Comparison of ENCODE assay signal across 8 cellular contexts in the genomic region with DNA sequence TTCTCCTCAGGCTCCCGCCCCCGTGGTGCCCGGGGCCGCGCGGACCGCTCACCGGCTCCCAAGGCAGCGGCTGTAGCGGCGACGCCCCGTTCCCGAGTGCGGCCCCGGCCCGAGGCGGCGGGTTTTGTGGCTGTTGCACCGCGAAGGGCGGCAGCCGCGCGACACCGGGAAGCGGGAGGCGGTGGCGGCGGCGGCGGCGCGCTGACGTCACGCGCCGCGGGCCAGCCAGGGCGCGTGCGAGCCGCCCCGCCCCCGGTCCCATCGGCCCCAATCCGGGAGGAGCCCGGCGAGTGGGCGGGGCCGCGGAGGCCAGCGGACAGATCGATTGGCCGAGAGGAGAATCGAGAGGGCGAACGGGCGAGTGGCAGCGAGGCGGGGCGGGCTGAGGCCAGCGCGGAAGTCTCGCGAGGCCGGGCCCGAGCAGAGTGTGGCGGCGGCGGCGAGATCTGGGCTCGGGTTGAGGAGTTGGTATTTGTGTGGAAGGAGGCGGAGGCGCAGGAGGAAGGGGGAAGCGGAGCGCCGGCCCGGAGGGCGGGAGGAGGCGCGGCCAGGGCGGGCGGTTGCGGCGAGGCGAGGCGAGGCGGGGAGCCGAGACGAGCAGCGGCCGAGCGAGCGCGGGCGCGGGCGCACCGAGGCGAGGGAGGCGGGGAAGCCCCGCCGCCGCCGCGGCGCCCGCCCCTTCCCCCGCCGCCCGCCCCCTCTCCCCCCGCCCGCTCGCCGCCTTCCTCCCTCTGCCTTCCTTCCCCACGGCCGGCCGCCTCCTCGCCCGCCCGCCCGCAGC. TPM values are rescaled to one million over a fixed set of nuclear protein-coding genes. Genes with fewer than 3 reads are reported as not detected.
DNase-seq lines count a peak whose midpoint lies in the region; ATAC-seq lines count a peak whose summit lies in the region.

A gene (plus strand): TSS at position 726 of the 781 bp plus-strand sequence. CDS start 101 bp downstream, outside the sequence.

- CTCF ChIA-PET in activated CD8-positive, alpha-beta memory T cell treated with anti-CD3 and anti-CD28 coated beads for 36 hours (lab: Charles Lee): interaction anchor here (0.6 to 1.5 kb wide), 4 partner anchors 10 to 46 kb away, joined by 4 to 5 read pairs (median 4); no protein-coding TSS in a partner anchor

- no peaks in the 10 kb centered on the region for H3K9me3 Mint-ChIP-seq in memory B cell

- peaks cover 42% of the 10 kb centered on the region for H3K4me1 Mint-ChIP-seq in memory B cell

- H3K27me3 Mint-ChIP-seq in memory B cell: no peaks in the 10 kb centered on the region

- peak within 1 kb of the TSS; percentile 100 for H3K27ac Mint-ChIP-seq in memory B cell

- peak within 1 kb of the TSS; percentile 99 for H3K4me3 Mint-ChIP-seq in memory B cell

- peak; percentile 100 for DNase-seq in COR-L47 (lab: John Stamatoyannopoulos, UW)
- DNase-seq in HT1080 (ENCODE audit: low read depth): peak; percentile 98
- DNase-seq in NOMO-1 (lab: John Stamatoyannopoulos, UW; ENCODE audit: unreplicated experiment in 2 of 2): peak; percentile 98 to 99
- peak; percentile 98 for DNase-seq in effector CD8-positive, alpha-beta T cell (lab: John Stamatoyannopoulos, UW)
- DNase-seq in memory B cell (ENCODE audit: low spot score in 2 of 2): peak; percentile 96 to 99
- peak; percentile 97 for DNase-seq in stimulated activated CD8-positive, alpha-beta memory T cell treated with anti-CD3 and anti-CD28 coated beads, Interleukin-12 subunit alpha, Interleukin-12 subunit beta, amount 100 ng/mL, for 1 hour (ENCODE audit: low read depth)

- H3K36me3 Mint-ChIP-seq in memory B cell: peaks cover 11% of the 10 kb centered on the region

- peak; percentile 69 for ATAC-seq in GM21367 (IDR thresholded peaks at IDR 0.05; ENCODE audit: unreplicated experiment)
- ATAC-seq in memory B cell (ENCODE audit: low read depth): peak; percentile 77

- POLR2A ChIA-PET in activated CD8-positive, alpha-beta memory T cell treated with anti-CD3 and anti-CD28 coated beads for 36 hours (lab: Charles Lee): interaction anchor here (1.2 to 2.9 kb wide), 2 partner anchors 14 to 16 kb away, joined by 3 to 17 read pairs; no protein-coding TSS in a partner anchor

RNA-seq across cellular contexts. Expression of the gene that starts here (rescaled TPM):
- 50.4 and 53.5 TPM in 2 replicates for total RNA-seq in HT1080 (2014; rRNA removed; shearing (Covaris generic))
- 37.7 and 44.2 TPM in 2 replicates for polyA plus RNA-seq in HT1080 (2015; cell fraction: cytosol; rRNA removed)
- 47.6 and 53.6 TPM in 2 replicates for polyA plus RNA-seq in HT1080 (2015; cell fraction: nucleus; rRNA removed)
- 100 to 1,000 TPM; 108 to 109 TPM for total RNA-seq in activated CD8-positive, alpha-beta memory T cell treated with anti-CD3 and anti-CD28 coated beads for 36 hours

Comparison
In these comparisons a context has a peak if more than half of its experiments do, and no peak if none do; other contexts are left out.
1. Peak in every context shown above with its lines: DNase-seq and ATAC-seq.